In the genomic region with DNA sequence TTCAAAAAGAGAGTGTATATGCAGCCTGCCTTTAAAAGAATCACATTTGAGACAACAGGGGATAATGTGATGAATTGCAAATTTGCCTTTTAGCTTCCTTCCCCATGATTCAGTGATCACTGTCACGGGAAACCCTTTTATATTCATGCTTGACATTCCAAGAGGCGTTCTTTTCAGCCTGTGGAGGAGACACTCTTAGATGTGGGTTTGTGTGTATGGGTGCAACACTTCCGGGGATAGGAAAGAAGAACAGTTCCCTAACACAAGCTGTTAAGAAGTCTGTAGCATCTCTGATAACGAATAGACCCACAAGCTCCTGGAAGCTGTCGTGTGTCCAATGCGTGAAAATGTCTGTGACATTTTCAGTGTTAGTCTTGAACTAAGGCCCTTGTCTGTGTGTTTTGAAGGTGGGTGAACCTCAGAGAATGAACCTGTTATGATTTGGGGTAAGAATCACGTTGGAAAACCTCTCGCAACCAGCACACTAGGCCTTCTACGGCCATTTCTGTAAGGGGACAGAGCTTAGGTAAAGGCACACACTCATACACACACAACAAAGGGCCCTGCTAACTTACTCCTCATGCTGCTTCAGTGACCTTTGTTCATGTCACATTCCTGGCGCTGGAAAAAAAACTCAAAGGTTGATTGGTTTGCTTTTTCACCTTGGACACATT, we compare ENCODE assay signal across 14 cellular contexts.
DNase-seq lines count a peak whose midpoint lies in the region; ATAC-seq and TF ChIP-seq lines count a peak whose summit lies in the region.
"Had no signal": no experiment of that assay in that cellular context is flagged by ENCODE, and none has a peak within 500 bp of the region (broad histone marks: within the 10 kb centered on the region; RNA-seq: fewer than 3 reads in every experiment).

No MANE protein-coding gene starts in this region.

- no peaks in the 10 kb centered on the region for H4K20me1 ChIP-seq in GM23338 (replicated peaks; ENCODE audit: insufficient read depth)

- H3K4me3 Mint-ChIP-seq in GM23338, result peak overlapping the region; percentile 14; the same call in 1 of the 3 replicates

- H3K79me2 ChIP-seq in GM23338 (replicated peaks; ENCODE audit: insufficient read depth), result no peaks in the 10 kb centered on the region

- ATAC-seq in GM23338, result peak; percentile 57
- no peak for ATAC-seq in HG03469 (IDR thresholded peaks at IDR 0.05; ENCODE audit: unreplicated experiment)
- ATAC-seq: GM12878 had no signal

- H3K27me3 Mint-ChIP-seq in GM23338 (ENCODE audit: insufficient read depth, low read depth, poor library complexity), result peaks cover 18% of the 10 kb centered on the region

- H3K4me1 ChIP-seq in GM23338 (ENCODE audit: insufficient read depth), result peaks cover 53% of the 10 kb centered on the region

- no peak for TF ChIP-seq CTCF in GM23338 (conservative IDR thresholded peaks at IDR 0.05; ENCODE audit: low read depth in 2 of 2)
- no peak for TF ChIP-seq CTCF in astrocyte of the cerebellum (IDR thresholded peaks at IDR 0.05; ENCODE audit: low read depth, low read length, missing control alignments)
- TF ChIP-seq CTCF in GM13976 (IDR thresholded peaks at IDR 0.05; ENCODE audit: borderline replicate concordance, control extremely low read depth, extremely low read depth, insufficient read depth, missing control alignments), result no peak

- H3K27ac ChIP-seq in GM23338 (ENCODE audit: low read depth), result peak overlapping the region; percentile 88
- H3K27ac ChIP-seq: RWPE1 had no signal

- no peak overlapping the region for H2AFZ ChIP-seq in GM23338

- H3K36me3 Mint-ChIP-seq in GM23338 (ENCODE audit: low read depth), result no peaks in the 10 kb centered on the region

- DNase-seq in GM23338 (ENCODE audit: low spot score) (peak; percentile 71), astrocyte of the cerebellum (ENCODE audit: low read depth) (peak; percentile 18), iPS-NIHi7 (ENCODE audit: extremely low spot score) (peak; percentile 44), putamen (ENCODE audit: low spot score) (peak; percentile 52), NCI-H510A (lab: John Stamatoyannopoulos, UW) (no peak), GM13976 (ENCODE audit: low spot score) (no peak), germinal center (ENCODE audit: low spot score) (no peak)
- DNase-seq: activated CD8-positive, alpha-beta memory T cell treated with anti-CD3 and anti-CD28 coated beads, Interleukin-2, amount 50 U/mL, for 48 hours; anterior cingulate cortex; HCEC 1CT; MG63 had no signal

- H3K4me3 ChIP-seq in GM23338, result no peak overlapping the region
- H3K4me3 ChIP-seq in astrocyte of the cerebellum (ENCODE audit: low read depth, low read length), result no peak overlapping the region
- H3K4me3 ChIP-seq: GM12878, MG63 had no signal

- H3K27ac Mint-ChIP-seq in GM23338, result peak overlapping the region; percentile 95

- in situ Hi-C loops in astrocyte of the cerebellum (cut with HindIII; ENCODE audit: low sequenced_read_pairs) (no loop called here), GM13976 (cut with MboI; ENCODE audit: low sequenced_read_pairs, unreplicated experiment) (no loop called here)

- H3K4me1 Mint-ChIP-seq in GM23338, result peaks cover 59% of the 10 kb centered on the region

- H3K4me2 ChIP-seq in GM23338, result peak overlapping the region; percentile 35

- H3K9me2 ChIP-seq in GM23338 (ENCODE audit: insufficient read depth), result no peaks in the 10 kb centered on the region

- H3K36me3 ChIP-seq in GM23338 (ENCODE audit: insufficient read depth), result no peaks in the 10 kb centered on the region
- H3K36me3 ChIP-seq: MG63 had no signal

- H3F3A ChIP-seq in GM23338 (replicated peaks; ENCODE audit: low read depth), result no peaks in the 10 kb centered on the region

- no peaks in the 10 kb centered on the region for H3K27me3 ChIP-seq in GM23338 (ENCODE audit: insufficient read depth)
- H3K27me3 ChIP-seq: MG63 had no signal

- H3K9me3 Mint-ChIP-seq in GM23338, result no peaks in the 10 kb centered on the region

TF ChIP-seq in GM23338, 12 proteins besides CTCF, POLR2A, EP300 and RAD21:
- TF ChIP-seq CREB1 (CRISPR knock-in tag; IDR thresholded peaks at IDR 0.05; ENCODE audit: low read depth) (0 out of 2 replicates have a peak, but pooled peaks have one; percentile 9), NANOG (IDR thresholded peaks at IDR 0.05; ENCODE audit: borderline replicate concordance) (peak; percentile 58; the same call in 1 of the 2 replicates)
- TF ChIP-seq, protein P1, sequence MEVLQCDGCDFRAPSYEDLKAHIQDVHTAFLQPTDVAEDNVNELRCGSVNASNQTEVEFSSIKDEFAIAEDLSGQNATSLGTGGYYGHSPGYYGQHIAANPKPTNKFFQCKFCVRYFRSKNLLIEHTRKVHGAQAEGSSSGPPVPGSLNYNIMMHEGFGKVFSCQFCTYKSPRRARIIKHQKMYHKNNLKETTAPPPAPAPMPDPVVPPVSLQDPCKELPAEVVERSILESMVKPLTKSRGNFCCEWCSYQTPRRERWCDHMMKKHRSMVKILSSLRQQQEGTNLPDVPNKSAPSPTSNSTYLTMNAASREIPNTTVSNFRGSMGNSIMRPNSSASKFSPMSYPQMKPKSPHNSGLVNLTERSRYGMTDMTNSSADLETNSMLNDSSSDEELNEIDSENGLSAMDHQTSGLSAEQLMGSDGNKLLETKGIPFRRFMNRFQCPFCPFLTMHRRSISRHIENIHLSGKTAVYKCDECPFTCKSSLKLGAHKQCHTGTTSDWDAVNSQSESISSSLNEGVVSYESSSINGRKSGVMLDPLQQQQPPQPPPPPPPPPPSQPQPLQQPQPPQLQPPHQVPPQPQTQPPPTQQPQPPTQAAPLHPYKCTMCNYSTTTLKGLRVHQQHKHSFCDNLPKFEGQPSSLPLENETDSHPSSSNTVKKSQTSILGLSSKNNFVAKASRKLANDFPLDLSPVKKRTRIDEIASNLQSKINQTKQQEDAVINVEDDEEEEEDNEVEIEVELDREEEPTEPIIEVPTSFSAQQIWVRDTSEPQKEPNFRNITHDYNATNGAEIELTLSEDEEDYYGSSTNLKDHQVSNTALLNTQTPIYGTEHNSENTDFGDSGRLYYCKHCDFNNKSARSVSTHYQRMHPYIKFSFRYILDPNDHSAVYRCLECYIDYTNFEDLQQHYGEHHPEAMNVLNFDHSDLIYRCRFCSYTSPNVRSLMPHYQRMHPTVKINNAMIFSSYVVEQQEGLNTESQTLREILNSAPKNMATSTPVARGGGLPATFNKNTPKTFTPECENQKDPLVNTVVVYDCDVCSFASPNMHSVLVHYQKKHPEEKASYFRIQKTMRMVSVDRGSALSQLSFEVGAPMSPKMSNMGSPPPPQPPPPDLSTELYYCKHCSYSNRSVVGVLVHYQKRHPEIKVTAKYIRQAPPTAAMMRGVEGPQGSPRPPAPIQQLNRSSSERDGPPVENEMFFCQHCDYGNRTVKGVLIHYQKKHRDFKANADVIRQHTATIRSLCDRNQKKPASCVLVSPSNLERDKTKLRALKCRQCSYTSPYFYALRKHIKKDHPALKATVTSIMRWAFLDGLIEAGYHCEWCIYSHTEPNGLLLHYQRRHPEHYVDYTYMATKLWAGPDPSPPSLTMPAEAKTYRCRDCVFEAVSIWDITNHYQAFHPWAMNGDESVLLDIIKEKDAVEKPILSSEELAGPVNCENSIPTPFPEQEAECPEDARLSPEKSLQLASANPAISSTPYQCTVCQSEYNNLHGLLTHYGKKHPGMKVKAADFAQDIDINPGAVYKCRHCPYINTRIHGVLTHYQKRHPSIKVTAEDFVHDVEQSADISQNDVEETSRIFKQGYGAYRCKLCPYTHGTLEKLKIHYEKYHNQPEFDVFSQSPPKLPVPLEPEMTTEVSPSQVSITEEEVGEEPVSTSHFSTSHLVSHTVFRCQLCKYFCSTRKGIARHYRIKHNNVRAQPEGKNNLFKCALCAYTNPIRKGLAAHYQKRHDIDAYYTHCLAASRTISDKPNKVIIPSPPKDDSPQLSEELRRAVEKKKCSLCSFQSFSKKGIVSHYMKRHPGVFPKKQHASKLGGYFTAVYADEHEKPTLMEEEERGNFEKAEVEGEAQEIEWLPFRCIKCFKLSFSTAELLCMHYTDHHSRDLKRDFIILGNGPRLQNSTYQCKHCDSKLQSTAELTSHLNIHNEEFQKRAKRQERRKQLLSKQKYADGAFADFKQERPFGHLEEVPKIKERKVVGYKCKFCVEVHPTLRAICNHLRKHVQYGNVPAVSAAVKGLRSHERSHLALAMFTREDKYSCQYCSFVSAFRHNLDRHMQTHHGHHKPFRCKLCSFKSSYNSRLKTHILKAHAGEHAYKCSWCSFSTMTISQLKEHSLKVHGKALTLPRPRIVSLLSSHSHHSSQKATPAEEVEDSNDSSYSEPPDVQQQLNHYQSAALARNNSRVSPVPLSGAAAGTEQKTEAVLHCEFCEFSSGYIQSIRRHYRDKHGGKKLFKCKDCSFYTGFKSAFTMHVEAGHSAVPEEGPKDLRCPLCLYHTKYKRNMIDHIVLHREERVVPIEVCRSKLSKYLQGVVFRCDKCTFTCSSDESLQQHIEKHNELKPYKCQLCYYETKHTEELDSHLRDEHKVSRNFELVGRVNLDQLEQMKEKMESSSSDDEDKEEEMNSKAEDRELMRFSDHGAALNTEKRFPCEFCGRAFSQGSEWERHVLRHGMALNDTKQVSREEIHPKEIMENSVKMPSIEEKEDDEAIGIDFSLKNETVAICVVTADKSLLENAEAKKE (CRISPR knock-in tag; IDR thresholded peaks at IDR 0.05), result no peak

Comparison
In these comparisons a context has a peak if more than half of its experiments do, and no peak if none do; other contexts are left out.
1. DNase-seq: peak in GM23338 (single experiment), astrocyte of the cerebellum (single experiment), iPS-NIHi7 (single experiment) and putamen (single experiment); none in NCI-H510A (single experiment), GM13976 (single experiment) and germinal center (single experiment).